In the genomic region with DNA sequence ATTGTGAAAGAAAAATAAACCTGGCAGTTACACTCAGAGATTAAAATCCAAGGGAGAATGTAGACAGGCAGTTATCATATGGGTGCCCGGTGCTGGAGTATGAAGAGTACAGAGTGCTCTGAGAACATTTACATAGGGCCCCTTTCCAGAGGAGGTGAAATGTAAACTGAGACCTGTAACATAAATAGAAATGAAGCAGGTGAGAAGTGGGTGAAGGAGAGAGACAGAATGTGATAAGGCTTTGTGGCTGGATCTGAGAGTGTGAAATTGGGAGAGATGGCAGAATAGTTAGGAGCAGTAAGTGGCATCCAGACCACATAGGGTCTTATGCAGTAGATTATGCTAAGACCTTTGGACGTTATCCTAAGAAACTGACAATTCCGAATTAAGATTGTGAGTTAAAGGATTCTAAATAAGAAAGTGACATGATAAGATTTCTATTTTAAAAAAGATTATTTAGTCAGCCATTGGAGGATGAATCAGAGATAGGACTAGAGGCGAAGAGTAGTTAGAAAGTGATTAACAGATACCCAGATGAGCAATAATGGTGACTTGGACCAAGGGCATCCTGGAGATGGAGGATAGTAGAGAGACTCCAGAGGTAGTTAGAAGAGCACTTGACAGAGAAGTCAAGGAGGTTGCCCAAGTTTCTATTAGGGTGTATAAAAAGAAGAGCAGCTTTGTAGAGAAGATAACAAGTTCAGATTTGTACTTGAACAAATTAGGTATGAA, we compare ENCODE assay signal across 12 cellular contexts. TPM values are rescaled to one million over a fixed set of nuclear protein-coding genes. Genes with fewer than 3 reads are reported as not detected.
A peak's percentile ranks its signal among the peaks of the same experiment; 100 is the strongest.
DNase-seq lines count a peak whose midpoint lies in the region; ATAC-seq, FAIRE-seq and TF ChIP-seq lines count a peak whose summit lies in the region.
"Had no signal": no experiment of that assay in that cellular context is flagged by ENCODE, and none has a peak within 500 bp of the region (broad histone marks: within the 10 kb centered on the region; RNA-seq: fewer than 3 reads in every experiment).

No MANE protein-coding gene starts in this region.

- H3K36me3 Mint-ChIP-seq in neural crest cell (ENCODE audit: low read depth): peaks cover 5% of the 10 kb centered on the region
- H3K36me3 Mint-ChIP-seq in CD8-positive, alpha-beta memory T cell: no peaks in the 10 kb centered on the region

- CTCF ChIA-PET in CD8-positive, alpha-beta memory T cell (lab: Charles Lee): no interaction called here

- H3K9me3 ChIP-seq in adipocyte (ENCODE audit: control insufficient read depth, low read length): peaks cover 3% of the 10 kb centered on the region
- H3K9me3 ChIP-seq in CD8-positive, alpha-beta memory T cell (ENCODE audit: low read length): no peaks in the 10 kb centered on the region

- peak; percentile 17 for ATAC-seq in GM18861 (IDR thresholded peaks at IDR 0.05; ENCODE audit: unreplicated experiment)
- ATAC-seq in HG03159 (IDR thresholded peaks at IDR 0.05; ENCODE audit: unreplicated experiment): peak; percentile 26
- ATAC-seq: T-helper 17 cell had no signal

- no peak for DNase-seq in adipocyte (ENCODE audit: low read depth)
- no peak for DNase-seq in neural crest cell (ENCODE audit: low read depth, low spot score)
- no peak for DNase-seq in RCC 7860 (ENCODE audit: low spot score)
- DNase-seq in NCI-H2171 (lab: John Stamatoyannopoulos, UW): no peak
- DNase-seq in CD8-positive, alpha-beta memory T cell: no peak
- DNase-seq in mesenteric fat pad (ENCODE audit: low spot score): no peak
- DNase-seq: activated CD8-positive, alpha-beta memory T cell treated with anti-CD3 and anti-CD28 coated beads, Interleukin-2, amount 50 U/mL, for 4 hours; retina; T-helper 17 cell had no signal

- TF ChIP-seq CTCF in neural crest cell (conservative IDR thresholded peaks at IDR 0.05): no peak

- H3K27ac Mint-ChIP-seq in neural crest cell (ENCODE audit: unreplicated experiment): peak overlapping the region; percentile 44
- no peak overlapping the region for H3K27ac Mint-ChIP-seq in CD8-positive, alpha-beta memory T cell
- H3K27ac Mint-ChIP-seq: T-helper 17 cell had no signal

- FAIRE-seq in RCC 7860 (lab: Jason Lieb, UNC): no peak

- no peak overlapping the region for H3K27ac ChIP-seq in CD8-positive, alpha-beta memory T cell (ENCODE audit: low read depth, low read length)
- H3K27ac ChIP-seq: KMS-11 had no signal

- POLR2A ChIA-PET in CD8-positive, alpha-beta memory T cell (lab: Charles Lee): no interaction called here

- no peaks in the 10 kb centered on the region for H3K36me3 ChIP-seq in adipocyte (ENCODE audit: control insufficient read depth, insufficient read depth, low read length, severe bottlenecking)
- no peaks in the 10 kb centered on the region for H3K36me3 ChIP-seq in CD8-positive, alpha-beta memory T cell (ENCODE audit: insufficient read depth, low read length)

- H3K4me3 ChIP-seq in adipocyte (ENCODE audit: low read length): no peak overlapping the region
- no peak overlapping the region for H3K4me3 ChIP-seq in CD8-positive, alpha-beta memory T cell (ENCODE audit: low read length)

- H3K4me1 ChIP-seq in adipocyte (ENCODE audit: control insufficient read depth, insufficient read depth, low read length): peaks cover 13% of the 10 kb centered on the region
- no peaks in the 10 kb centered on the region for H3K4me1 ChIP-seq in CD8-positive, alpha-beta memory T cell (ENCODE audit: insufficient read depth, low read length)

- H3K4me1 Mint-ChIP-seq in neural crest cell: no peaks in the 10 kb centered on the region
- H3K4me1 Mint-ChIP-seq in CD8-positive, alpha-beta memory T cell: no peaks in the 10 kb centered on the region
- H3K4me1 Mint-ChIP-seq: T-helper 17 cell had no signal

- H3K27me3 Mint-ChIP-seq in neural crest cell (ENCODE audit: low read depth): peaks cover 2% of the 10 kb centered on the region
- peaks cover 15 to 64% of the 10 kb centered on the region in 2 donors for H3K27me3 Mint-ChIP-seq in CD8-positive, alpha-beta memory T cell

- H3K27me3 ChIP-seq in adipocyte (replicated peaks; ENCODE audit: control insufficient read depth, insufficient read depth, low read length): no peaks in the 10 kb centered on the region
- H3K27me3 ChIP-seq in CD8-positive, alpha-beta memory T cell (ENCODE audit: insufficient read depth, low read length, poor library complexity, severe bottlenecking): no peaks in the 10 kb centered on the region

- peak overlapping the region; percentile 17 for H3K9ac ChIP-seq in adipocyte (ENCODE audit: low read length)
- H3K9ac ChIP-seq: KMS-11 had no signal

- peaks cover 13% of the 10 kb centered on the region for H3K9me3 Mint-ChIP-seq in neural crest cell
- peaks cover 0 to 17% (median 6%) of the 10 kb centered on the region in 5 donors for H3K9me3 Mint-ChIP-seq in CD8-positive, alpha-beta memory T cell

- H3K4me3 Mint-ChIP-seq in neural crest cell: no peak overlapping the region
- no peak overlapping the region for H3K4me3 Mint-ChIP-seq in CD8-positive, alpha-beta memory T cell
- H3K4me3 Mint-ChIP-seq: T-helper 17 cell had no signal

RNA-seq across cellular contexts. Expression of gene DNAH11, which starts 36.7 kb away (rescaled TPM):
- 0.63 and 0.84 TPM in 2 replicates for total RNA-seq in neural crest cell
- under 1 TPM in 1 of 2 experiments, not detected in 1; 0.02 TPM for total RNA-seq in CD8-positive, alpha-beta memory T cell
- not detected for polyA plus RNA-seq in CD8-positive, alpha-beta memory T cell
- total RNA-seq in mesenteric fat pad: 0.26 TPM
